In the genomic region with DNA sequence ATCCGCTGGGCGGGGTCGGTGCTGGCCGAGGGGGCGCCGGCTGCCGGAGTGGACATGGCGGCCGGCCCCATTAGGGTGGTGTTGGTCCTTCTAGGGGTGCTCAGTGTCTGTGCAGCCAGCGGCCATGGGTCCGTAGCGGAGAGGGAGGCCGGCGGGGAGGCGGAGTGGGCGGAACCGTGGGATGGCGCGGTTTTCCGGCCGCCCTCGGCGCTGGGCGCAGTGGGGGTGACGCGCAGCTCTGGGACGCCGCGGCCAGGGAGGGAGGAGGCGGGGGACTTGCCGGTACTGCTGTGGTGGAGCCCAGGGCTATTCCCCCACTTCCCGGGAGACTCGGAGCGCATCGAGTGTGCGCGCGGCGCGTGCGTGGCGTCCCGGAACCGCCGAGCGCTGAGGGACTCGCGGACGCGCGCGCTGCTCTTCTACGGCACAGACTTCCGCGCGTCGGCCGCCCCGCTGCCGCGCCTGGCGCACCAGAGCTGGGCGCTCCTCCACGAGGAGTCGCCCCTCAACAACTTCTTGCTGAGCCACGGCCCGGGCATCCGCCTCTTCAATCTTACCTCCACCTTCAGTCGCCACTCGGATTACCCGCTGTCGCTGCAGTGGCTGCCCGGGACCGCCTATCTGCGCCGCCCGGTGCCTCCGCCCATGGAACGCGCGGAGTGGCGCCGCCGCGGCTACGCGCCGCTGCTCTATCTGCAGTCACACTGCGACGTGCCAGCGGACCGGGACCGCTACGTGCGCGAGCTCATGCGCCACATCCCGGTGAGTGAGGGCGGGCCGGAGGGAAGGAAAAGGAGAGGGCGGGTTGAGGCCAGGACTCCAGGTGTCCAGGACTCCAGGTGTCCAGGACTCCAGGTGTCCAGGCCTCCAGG, we compare ENCODE assay signal across 8 cellular contexts. TPM values are rescaled to one million over a fixed set of nuclear protein-coding genes. Genes with fewer than 3 reads are reported as not detected.
DNase-seq lines count a peak whose midpoint lies in the region; ATAC-seq and TF ChIP-seq lines count a peak whose summit lies in the region.

No MANE protein-coding gene starts in this region.

- ATAC-seq in GM18511 (IDR thresholded peaks at IDR 0.05; ENCODE audit: unreplicated experiment) = peak; percentile 68
- ATAC-seq in HG02981 (IDR thresholded peaks at IDR 0.05; ENCODE audit: unreplicated experiment) = peak; percentile 62
- peak; percentile 79 for ATAC-seq in lung (ENCODE audit: insufficient read depth, low FRiP score)

- peaks cover 67% of the 10 kb centered on the region for H3K4me1 Mint-ChIP-seq in activated CD4-positive, alpha-beta memory T cell treated with anti-CD3 and anti-CD28 coated beads, Interleukin-2, amount 10 ng/mL, durations not matched to agents 7 days and 5 days

- peaks cover 17 to 41% of the 10 kb centered on the region in 2 donors for H3K36me3 ChIP-seq in lung (ENCODE audit: control insufficient read depth in 2 of 2, insufficient read depth in 2 of 2, low read length in 2 of 2)

- H3K4me1 ChIP-seq in lung (ENCODE audit: control insufficient read depth in 2 of 2, insufficient read depth in 2 of 2, low read length in 2 of 2) = peaks cover 9 to 14% of the 10 kb centered on the region in 2 donors

- peak overlapping the region; percentile 96 to 99 for H3K27ac ChIP-seq in lung (ENCODE audit: low read depth in 1 of 2, low read length in 1 of 2)

- 0% methylated on average over 76 to 101 of the region's 101 CpGs for WGBS in lung, 2 donors

- H3K27ac Mint-ChIP-seq in activated CD4-positive, alpha-beta memory T cell treated with anti-CD3 and anti-CD28 coated beads, Interleukin-2, amount 10 ng/mL, durations not matched to agents 7 days and 5 days = peak overlapping the region; percentile 93

- POLR2A ChIA-PET in activated CD4-positive, alpha-beta memory T cell treated with anti-CD3 and anti-CD28 coated beads, Interleukin-2, amount 10 ng/mL, durations not matched to agents 7 days and 5 days (lab: Charles Lee) = interaction anchor here (0.6 to 8.6 kb wide), 20 partner anchors 9 to 525 kb away, joined by 3 to 98 read pairs (median 6); a partner anchor contains a TSS

- TF ChIP-seq CTCF in lung (IDR thresholded peaks at IDR 0.05; ENCODE audit: control extremely low read depth, extremely low read depth) = no peak

- CTCF ChIA-PET in activated CD4-positive, alpha-beta memory T cell treated with anti-CD3 and anti-CD28 coated beads, Interleukin-2, amount 10 ng/mL, durations not matched to agents 7 days and 5 days (lab: Charles Lee) = interaction anchor here (0.8 to 6.6 kb wide), 15 partner anchors 9 to 293 kb away, joined by 3 to 92 read pairs (median 6); a partner anchor contains a TSS

- H3K27me3 ChIP-seq in lung (ENCODE audit: control insufficient read depth, insufficient read depth) = no peaks in the 10 kb centered on the region

- peak overlapping the region; percentile 87 for H3K4me3 ChIP-seq in lung

- peak; percentile 82 for DNase-seq in AG08395 (ENCODE audit: low spot score)
- DNase-seq in NCI-H460 (ENCODE audit: extremely low read depth, low read depth) = peak; percentile 59
- DNase-seq in activated CD4-positive, alpha-beta memory T cell treated with anti-CD3 and anti-CD28 coated beads, Interleukin-2, amount 10 ng/mL, durations not matched to agents 7 days and 5 days = peak; percentile 86
- DNase-seq in ecto neural progenitor cell (ENCODE audit: low spot score) = peak; percentile 89
- DNase-seq in lung (ENCODE audit: low spot score) = peak; percentile 87
- peak; percentile 43 to 82 (median 52) for DNase-seq in stimulated activated CD4-positive, alpha-beta T cell treated with anti-CD3 and anti-CD28 coated beads, TNF-alpha, amount 100 ng/mL, for 24 hours (ENCODE audit: low read depth in 3 of 3)

- no peaks in the 10 kb centered on the region for H3K9me3 ChIP-seq in lung (ENCODE audit: control insufficient read depth in 2 of 2, insufficient read depth in 1 of 2, low read length in 1 of 2)

- H3K36me3 Mint-ChIP-seq in activated CD4-positive, alpha-beta memory T cell treated with anti-CD3 and anti-CD28 coated beads, Interleukin-2, amount 10 ng/mL, durations not matched to agents 7 days and 5 days (ENCODE audit: low read depth) = peaks cover 80% of the 10 kb centered on the region

- H3K27me3 Mint-ChIP-seq in activated CD4-positive, alpha-beta memory T cell treated with anti-CD3 and anti-CD28 coated beads, Interleukin-2, amount 10 ng/mL, durations not matched to agents 7 days and 5 days = no peaks in the 10 kb centered on the region

- no peaks in the 10 kb centered on the region for H3K9me3 Mint-ChIP-seq in activated CD4-positive, alpha-beta memory T cell treated with anti-CD3 and anti-CD28 coated beads, Interleukin-2, amount 10 ng/mL, durations not matched to agents 7 days and 5 days

- H3K4me3 Mint-ChIP-seq in activated CD4-positive, alpha-beta memory T cell treated with anti-CD3 and anti-CD28 coated beads, Interleukin-2, amount 10 ng/mL, durations not matched to agents 7 days and 5 days = peak overlapping the region; percentile 85

RNA-seq across cellular contexts. Expression of a gene that starts 9.3 kb away (rescaled TPM):
- total RNA-seq in NCI-H460 (2014; rRNA removed; shearing (Covaris generic)) = 53.9 and 60.7 TPM in 2 replicates
- 18.1 and 36.9 TPM in 2 replicates for polyA plus RNA-seq in NCI-H460 (2014; cell fraction: nucleus; rRNA removed)
- total RNA-seq in activated CD4-positive, alpha-beta memory T cell treated with anti-CD3 and anti-CD28 coated beads, Interleukin-2, amount 10 ng/mL, durations not matched to agents 7 days and 5 days = 10 to 100 TPM; 31.4 to 34.6 TPM
- total RNA-seq in lung = 10 to 100 TPM; 18.7 to 22.5 TPM
- polyA plus RNA-seq in lung = 10 to 100 TPM; 53.2 to 88.3 TPM

RNA-seq across cellular contexts. Expression of a gene that starts 12.9 kb away (rescaled TPM):
- 19.7 and 32.4 TPM in 2 replicates for total RNA-seq in NCI-H460 (2014; rRNA removed; shearing (Covaris generic))
- polyA plus RNA-seq in NCI-H460 (2014; cell fraction: nucleus; rRNA removed) = 47.9 and 63.8 TPM in 2 replicates
- 10 to 100 TPM; 88.0 to 92.2 TPM for total RNA-seq in activated CD4-positive, alpha-beta memory T cell treated with anti-CD3 and anti-CD28 coated beads, Interleukin-2, amount 10 ng/mL, durations not matched to agents 7 days and 5 days
- 100 to 1,000 TPM in 1 of 2 donors, 10 to 100 TPM in 1; 78.0 to 108 TPM for total RNA-seq in lung
- polyA plus RNA-seq in lung = 100 to 1,000 TPM in 1 of 2 donors, 10 to 100 TPM in 1; 70.3 to 113 TPM

RNA-seq across cellular contexts. Expression of a gene that starts 28.3 kb away (rescaled TPM):
- 66.4 and 69.0 TPM in 2 replicates for total RNA-seq in NCI-H460 (2014; rRNA removed; shearing (Covaris generic))
- 53.7 and 59.4 TPM in 2 replicates for polyA plus RNA-seq in NCI-H460 (2014; cell fraction: nucleus; rRNA removed)
- 100 to 1,000 TPM; 106 to 108 TPM for total RNA-seq in activated CD4-positive, alpha-beta memory T cell treated with anti-CD3 and anti-CD28 coated beads, Interleukin-2, amount 10 ng/mL, durations not matched to agents 7 days and 5 days
- total RNA-seq in lung = 10 to 100 TPM; 67.3 to 77.4 TPM
- polyA plus RNA-seq in lung = 10 to 100 TPM; 42.3 to 47.6 TPM

RNA-seq across cellular contexts. Expression of a gene that starts 38.9 kb away (rescaled TPM):
- 18.5 and 20.8 TPM in 2 replicates for total RNA-seq in NCI-H460 (2014; rRNA removed; shearing (Covaris generic))
- polyA plus RNA-seq in NCI-H460 (2014; cell fraction: nucleus; rRNA removed) = 18.2 and 72.5 TPM in 2 replicates
- 10 to 100 TPM; 58.3 to 58.4 TPM for total RNA-seq in activated CD4-positive, alpha-beta memory T cell treated with anti-CD3 and anti-CD28 coated beads, Interleukin-2, amount 10 ng/mL, durations not matched to agents 7 days and 5 days
- 10 to 100 TPM; 30.8 to 38.7 TPM for total RNA-seq in lung
- polyA plus RNA-seq in lung = 10 to 100 TPM; 10.9 to 35.3 TPM

Comparison
In these comparisons a context has a peak if more than half of its experiments do, and no peak if none do; other contexts are left out.
1. Peak in every context shown above with its lines: DNase-seq, ATAC-seq, H3K4me3 ChIP-seq and H3K27ac ChIP-seq.